8 cellular contexts compared by ENCODE assay signal in the genomic region with DNA sequence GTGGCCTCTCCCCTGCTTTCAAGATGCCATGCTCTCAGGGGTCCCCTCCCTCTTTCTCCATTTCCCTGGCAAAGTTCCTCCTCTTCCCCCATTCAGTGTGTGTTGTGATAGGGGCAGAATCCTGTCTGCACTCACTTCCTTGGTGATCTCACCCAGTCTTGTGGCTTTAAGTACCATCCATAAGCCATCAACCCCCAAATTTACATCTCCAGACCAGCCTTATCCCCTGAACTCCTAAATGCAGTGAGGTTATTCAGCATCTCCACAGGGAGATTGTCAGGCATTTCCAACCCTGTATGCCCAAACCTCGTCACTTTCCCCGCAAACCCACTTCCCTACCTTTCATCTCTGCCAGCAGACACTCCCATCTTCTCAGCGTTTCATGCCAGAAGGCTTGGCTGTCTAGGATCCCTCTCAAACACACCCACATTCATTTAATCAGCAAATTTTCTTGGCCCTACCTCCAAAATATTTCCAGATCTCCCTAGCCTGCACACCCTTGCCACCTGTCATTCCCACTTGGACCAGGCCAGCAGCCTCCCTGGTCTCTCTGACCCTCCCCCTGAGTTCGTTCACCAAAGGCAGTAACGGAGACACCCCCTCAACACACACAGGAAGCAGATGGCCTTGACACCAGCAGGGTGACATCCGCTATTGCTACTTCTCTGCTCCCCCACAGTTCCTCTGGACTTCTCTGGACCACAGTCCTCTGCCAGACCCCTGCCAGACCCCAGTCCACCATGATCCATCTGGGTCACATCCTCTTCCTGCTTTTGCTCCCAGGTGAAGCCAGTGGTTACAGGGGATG. TPM values are rescaled to one million over a fixed set of nuclear protein-coding genes. Genes with fewer than 3 reads are reported as not detected.
DNase-seq lines count a peak whose midpoint lies in the region; ATAC-seq and TF ChIP-seq lines count a peak whose summit lies in the region.

Gene HCST, plus strand, starts transcription at position 676 of the 808 bp plus-strand sequence. Its CDS starts 65 bp downstream, at position 741.

- H3K9me3 Mint-ChIP-seq in Calu3 (ENCODE audit: low read depth, unreplicated experiment): no peaks in the 10 kb centered on the region
- no peaks in the 10 kb centered on the region for H3K9me3 Mint-ChIP-seq in IgD-negative memory B cell

- H3K27me3 Mint-ChIP-seq in Calu3 (ENCODE audit: unreplicated experiment): peaks cover 32% of the 10 kb centered on the region
- H3K27me3 Mint-ChIP-seq in IgD-negative memory B cell: no peaks in the 10 kb centered on the region

- BruUV-seq in Calu3 (replicated peaks; lab: Mats Ljungman, UMichigan): no TSS peak

- no peaks in the 10 kb centered on the region for H3K27me3 ChIP-seq in skeletal muscle satellite cell (ENCODE audit: control insufficient read depth, insufficient read depth, low read length)

- DNase-seq in Calu3 (no peak), fibroblast of mammary gland (ENCODE audit: low read depth) (peak; percentile 44), cerebellum (ENCODE audit: low spot score) (no peak), globus pallidus (ENCODE audit: low spot score) (no peak)
- DNase-seq in activated CD4-positive, alpha-beta T cell treated with anti-CD3 and anti-CD28 coated beads, Interleukin-2, amount 50 U/mL, for 48 hours: peak; percentile 38 to 45

- H3K9ac ChIP-seq in skeletal muscle satellite cell (ENCODE audit: low read depth, low read length): peak within 1 kb of the TSS; percentile 49

- H3K4me1 Mint-ChIP-seq in Calu3 (ENCODE audit: low read depth, unreplicated experiment) (peaks cover 9% of the 10 kb centered on the region), IgD-negative memory B cell (peaks cover 35 to 47% (median 37%) of the 10 kb centered on the region in 3 donors)

- intact Hi-C loops in Calu3 (cut with micrococcal nuclease; ENCODE audit: unreplicated experiment): no loop called here

- H3K4me3 ChIP-seq in fibroblast of mammary gland (ENCODE audit: control insufficient read depth, low read depth, low read length) (peak within 1 kb of the TSS; percentile 9), skeletal muscle satellite cell (ENCODE audit: low read length) (peak within 1 kb of the TSS; percentile 59)

- H3K4me3 Mint-ChIP-seq in Calu3 (ENCODE audit: low read depth, unreplicated experiment) (peak within 1 kb of the TSS; percentile 64), IgD-negative memory B cell (peak within 1 kb of the TSS; percentile 88 to 99 (median 94))

- no peak for TF ChIP-seq CTCF in Calu3 (IDR thresholded peaks at IDR 0.05; ENCODE audit: unreplicated experiment)
- TF ChIP-seq CTCF in fibroblast of mammary gland (conservative IDR thresholded peaks at IDR 0.05; ENCODE audit: control insufficient read depth, insufficient read depth, low read depth, low read length): no peak

- H3K36me3 Mint-ChIP-seq in Calu3 (ENCODE audit: insufficient read depth, unreplicated experiment) (peaks cover 35% of the 10 kb centered on the region), IgD-negative memory B cell (peaks cover 2% of the 10 kb centered on the region)

- CTCF ChIA-PET in Calu3 (lab: Charles Lee): no interaction called here

- H3K36me3 ChIP-seq in skeletal muscle satellite cell (ENCODE audit: insufficient read depth, low read length): peaks cover 6% of the 10 kb centered on the region

- no peak for ATAC-seq in HG03378 (IDR thresholded peaks at IDR 0.05; ENCODE audit: unreplicated experiment)

- H3K4me1 ChIP-seq in skeletal muscle satellite cell (ENCODE audit: control insufficient read depth, insufficient read depth, low read length): peaks cover 50% of the 10 kb centered on the region

- no peaks in the 10 kb centered on the region for H3K9me3 ChIP-seq in skeletal muscle satellite cell (replicated peaks; ENCODE audit: low read length)

- H3K27ac Mint-ChIP-seq in Calu3 (ENCODE audit: unreplicated experiment): no peak within 1 kb of the TSS
- peak within 1 kb of the TSS; percentile 96 to 99 (median 99) for H3K27ac Mint-ChIP-seq in IgD-negative memory B cell

- peak within 1 kb of the TSS; percentile 99 for H3K4me2 ChIP-seq in skeletal muscle satellite cell (ENCODE audit: low read length)

RNA-seq across cellular contexts. Expression of gene HCST, which starts in this region (rescaled TPM):
- not detected in 2 replicates for total RNA-seq in Calu3 (2022)
- 118 TPM for polyA plus RNA-seq in IgD-negative memory B cell
- total RNA-seq in skeletal muscle satellite cell (2012; rRNA removed): 1.7 and 2.0 TPM in 2 replicates
- not detected for total RNA-seq in cerebellum

Comparison
In these comparisons a context has a peak if more than half of its experiments do, and no peak if none do; other contexts are left out.
1. DNase-seq: peak in activated CD4-positive, alpha-beta T cell treated with anti-CD3 and anti-CD28 coated beads, Interleukin-2, amount 50 U/mL, for 48 hours (2 of 2) and fibroblast of mammary gland (single experiment); none in Calu3 (single experiment), cerebellum (single experiment) and globus pallidus (single experiment).